8 cellular contexts compared by ENCODE assay signal in genomic region chr13:77326905-77327604, GRCh38. TPM values are rescaled to one million over a fixed set of nuclear protein-coding genes. Genes with fewer than 3 reads are reported as not detected.
DNase-seq lines count a peak whose midpoint lies in the region; ATAC-seq and TF ChIP-seq lines count a peak whose summit lies in the region.

A gene with protein sequence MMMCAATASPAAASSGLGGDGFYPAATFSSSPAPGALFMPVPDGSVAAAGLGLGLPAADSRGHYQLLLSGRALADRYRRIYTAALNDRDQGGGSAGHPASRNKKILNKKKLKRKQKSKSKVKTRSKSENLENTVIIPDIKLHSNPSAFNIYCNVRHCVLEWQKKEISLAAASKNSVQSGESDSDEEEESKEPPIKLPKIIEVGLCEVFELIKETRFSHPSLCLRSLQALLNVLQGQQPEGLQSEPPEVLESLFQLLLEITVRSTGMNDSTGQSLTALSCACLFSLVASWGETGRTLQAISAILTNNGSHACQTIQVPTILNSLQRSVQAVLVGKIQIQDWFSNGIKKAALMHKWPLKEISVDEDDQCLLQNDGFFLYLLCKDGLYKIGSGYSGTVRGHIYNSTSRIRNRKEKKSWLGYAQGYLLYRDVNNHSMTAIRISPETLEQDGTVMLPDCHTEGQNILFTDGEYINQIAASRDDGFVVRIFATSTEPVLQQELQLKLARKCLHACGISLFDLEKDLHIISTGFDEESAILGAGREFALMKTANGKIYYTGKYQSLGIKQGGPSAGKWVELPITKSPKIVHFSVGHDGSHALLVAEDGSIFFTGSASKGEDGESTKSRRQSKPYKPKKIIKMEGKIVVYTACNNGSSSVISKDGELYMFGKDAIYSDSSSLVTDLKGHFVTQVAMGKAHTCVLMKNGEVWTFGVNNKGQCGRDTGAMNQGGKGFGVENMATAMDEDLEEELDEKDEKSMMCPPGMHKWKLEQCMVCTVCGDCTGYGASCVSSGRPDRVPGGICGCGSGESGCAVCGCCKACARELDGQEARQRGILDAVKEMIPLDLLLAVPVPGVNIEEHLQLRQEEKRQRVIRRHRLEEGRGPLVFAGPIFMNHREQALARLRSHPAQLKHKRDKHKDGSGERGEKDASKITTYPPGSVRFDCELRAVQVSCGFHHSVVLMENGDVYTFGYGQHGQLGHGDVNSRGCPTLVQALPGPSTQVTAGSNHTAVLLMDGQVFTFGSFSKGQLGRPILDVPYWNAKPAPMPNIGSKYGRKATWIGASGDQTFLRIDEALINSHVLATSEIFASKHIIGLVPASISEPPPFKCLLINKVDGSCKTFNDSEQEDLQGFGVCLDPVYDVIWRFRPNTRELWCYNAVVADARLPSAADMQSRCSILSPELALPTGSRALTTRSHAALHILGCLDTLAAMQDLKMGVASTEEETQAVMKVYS (N-terminal part only) (minus strand): TSS chr13:77327094. CDS start chr13:77326775, 319 bp downstream.

- H3K4me1 ChIP-seq in liver (ENCODE audit: control insufficient read depth in 4 of 4, insufficient read depth in 4 of 4, low read length in 3 of 4) = peaks cover 2 to 42% (median 26%) of the 10 kb centered on the region in 4 donors

- TF ChIP-seq CTCF in CD14-positive monocyte (IDR thresholded peaks at IDR 0.05) = no peak
- TF ChIP-seq CTCF in dorsolateral prefrontal cortex (IDR thresholded peaks at IDR 0.05 in 54 of 56, conservative IDR thresholded peaks at IDR 0.05 in 2 of 56; ENCODE audit: low read depth in 1 of 56, partially characterized antibody in 56 of 56) = peak in 34 of 56 donors; percentile 0 to 61 (median 24)
- TF ChIP-seq CTCF in liver (IDR thresholded peaks at IDR 0.05; ENCODE audit: low read depth, low read length, missing input control) = no peak

- no peaks in the 10 kb centered on the region for H3K36me3 Mint-ChIP-seq in CD14-positive monocyte
- H3K36me3 Mint-ChIP-seq in activated CD4-positive, alpha-beta memory T cell treated with anti-CD3 and anti-CD28 coated beads for 36 hours = peaks cover 8% of the 10 kb centered on the region

- H3K9me3 Mint-ChIP-seq in CD14-positive monocyte = no peaks in the 10 kb centered on the region
- H3K9me3 Mint-ChIP-seq in activated CD4-positive, alpha-beta memory T cell treated with anti-CD3 and anti-CD28 coated beads for 36 hours = no peaks in the 10 kb centered on the region

- peak; percentile 96 for DNase-seq in CD14-positive monocyte (ENCODE audit: low spot score)
- peak; percentile 98 for DNase-seq in NCI-H82 treated with DMSO at 0.1 percent for 48 hours (lab: John Stamatoyannopoulos, UW; ENCODE audit: unreplicated experiment)
- DNase-seq in activated CD4-positive, alpha-beta memory T cell treated with anti-CD3 and anti-CD28 coated beads for 36 hours = peak; percentile 99
- DNase-seq in dorsolateral prefrontal cortex = peak; percentile 85 to 95 (median 92)
- DNase-seq in stimulated activated CD4-positive, alpha-beta T cell treated with anti-CD3 and anti-CD28 coated beads, Interleukin-4, amount 100 ng/mL, for 4 hours = peak; percentile 95 to 98

- ATAC-seq in GM19438 (IDR thresholded peaks at IDR 0.05; ENCODE audit: low read depth, unreplicated experiment) (peak; percentile 47), HG03575 (IDR thresholded peaks at IDR 0.05; ENCODE audit: extremely low read depth, insufficient number of reproducible peaks, low FRiP score, unreplicated experiment) (peak; percentile 33)

- TF ChIP-seq RAD21 in liver (IDR thresholded peaks at IDR 0.05) = peak; percentile 62 to 73

- no peaks in the 10 kb centered on the region for H3K27me3 ChIP-seq in dorsolateral prefrontal cortex
- no peaks in the 10 kb centered on the region for H3K27me3 ChIP-seq in liver (ENCODE audit: control insufficient read depth in 4 of 4, insufficient read depth in 4 of 4, low read length in 3 of 4)

- H3K4me3 Mint-ChIP-seq in CD14-positive monocyte = peak within 1 kb of the TSS; percentile 93 to 98
- H3K4me3 Mint-ChIP-seq in activated CD4-positive, alpha-beta memory T cell treated with anti-CD3 and anti-CD28 coated beads for 36 hours = peak within 1 kb of the TSS; percentile 97

- intact Hi-C loops in CD14-positive monocyte (cut with micrococcal nuclease) = loop anchor here (10.0 kb wide), 2 partner anchors 148 to 442 kb away; partner anchors contain the start of gene KCTD12 (in 1 of the 2)
- intact Hi-C loops in activated CD4-positive, alpha-beta memory T cell treated with anti-CD3 and anti-CD28 coated beads for 36 hours (cut with micrococcal nuclease) = loop anchor here (1.0 to 5.0 kb wide), 4 partner anchors 105 to 425 kb away; no protein-coding TSS in a partner anchor
- intact Hi-C loops in dorsolateral prefrontal cortex (cut with DNase I) = loop anchor here (5.0 to 10.0 kb wide), 4 partner anchors 52 to 370 kb away; partner anchors contain the start of genes FBXL3 (in 1 of the 2) and SLAIN1 (in 1 of the 2)

- no peaks in the 10 kb centered on the region for H3K9me3 ChIP-seq in liver (ENCODE audit: control insufficient read depth in 4 of 4, low read length in 3 of 4)

- H3K27ac Mint-ChIP-seq in CD14-positive monocyte = peak within 1 kb of the TSS; percentile 94 to 99 (median 96)
- peak within 1 kb of the TSS; percentile 96 for H3K27ac Mint-ChIP-seq in activated CD4-positive, alpha-beta memory T cell treated with anti-CD3 and anti-CD28 coated beads for 36 hours

- no peaks in the 10 kb centered on the region for H3K36me3 ChIP-seq in liver (ENCODE audit: control insufficient read depth in 4 of 4, insufficient read depth in 3 of 4, low read depth in 1 of 4, low read length in 3 of 4)

- H3K9ac ChIP-seq in liver (ENCODE audit: low read depth in 1 of 2, low read length in 2 of 2) = peak within 1 kb of the TSS; percentile 67 to 72

- 1% methylated on average over 35 of the region's 35 CpGs for WGBS in liver

- POLR2A ChIA-PET in activated CD4-positive, alpha-beta memory T cell treated with anti-CD3 and anti-CD28 coated beads for 36 hours (lab: Charles Lee) = interaction anchor here (0.6 to 3.4 kb wide), 12 partner anchors 9 to 371 kb away, joined by 3 to 34 read pairs (median 4); partner anchors contain the start of gene CLN5

- H3K4me3 ChIP-seq in dorsolateral prefrontal cortex (peak within 1 kb of the TSS; percentile 67 to 98 (median 93)), liver (ENCODE audit: low read depth in 1 of 3, low read length in 3 of 3) (peak within 1 kb of the TSS; percentile 60 to 86 (median 71))

- H3K27me3 Mint-ChIP-seq in CD14-positive monocyte (ENCODE audit: low read depth in 3 of 3) = no peaks in the 10 kb centered on the region
- H3K27me3 Mint-ChIP-seq in activated CD4-positive, alpha-beta memory T cell treated with anti-CD3 and anti-CD28 coated beads for 36 hours = no peaks in the 10 kb centered on the region

- H3K27ac ChIP-seq in dorsolateral prefrontal cortex (peak within 1 kb of the TSS; percentile 67 to 98 (median 94)), liver (ENCODE audit: low read depth in 1 of 2, low read length in 2 of 2) (peak within 1 kb of the TSS; percentile 86 to 88)

- CTCF ChIA-PET in activated CD4-positive, alpha-beta memory T cell treated with anti-CD3 and anti-CD28 coated beads for 36 hours (lab: Charles Lee) = interaction anchor here (0.7 to 4.5 kb wide), 5 partner anchors 16 to 151 kb away, joined by 3 to 65 read pairs (median 6); no protein-coding TSS in a partner anchor

- H3K4me1 Mint-ChIP-seq in CD14-positive monocyte = peaks cover 56% of the 10 kb centered on the region
- H3K4me1 Mint-ChIP-seq in activated CD4-positive, alpha-beta memory T cell treated with anti-CD3 and anti-CD28 coated beads for 36 hours (ENCODE audit: low read depth) = peaks cover 57% of the 10 kb centered on the region

TF ChIP-seq in liver, 16 proteins besides CTCF, POLR2A, EP300 and RAD21 (continues in another document):
- peak; percentile 64 to 73 for TF ChIP-seq RXRA (IDR thresholded peaks at IDR 0.05)
- peak; percentile 6 for TF ChIP-seq HNF4G (IDR thresholded peaks at IDR 0.05)
- TF ChIP-seq, protein P1, sequence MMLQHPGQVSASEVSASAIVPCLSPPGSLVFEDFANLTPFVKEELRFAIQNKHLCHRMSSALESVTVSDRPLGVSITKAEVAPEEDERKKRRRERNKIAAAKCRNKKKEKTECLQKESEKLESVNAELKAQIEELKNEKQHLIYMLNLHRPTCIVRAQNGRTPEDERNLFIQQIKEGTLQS (IDR thresholded peaks at IDR 0.05) = peak; percentile 20
- peak; percentile 27 for TF ChIP-seq FOXA2 (IDR thresholded peaks at IDR 0.05)
- TF ChIP-seq FOXA1 (IDR thresholded peaks at IDR 0.05) = peak; percentile 67
- TF ChIP-seq REST (IDR thresholded peaks at IDR 0.05) = peak; percentile 67
- peak in 1 of 2 donors; percentile 23 for TF ChIP-seq JUND (IDR thresholded peaks at IDR 0.05)
- no peak for TF ChIP-seq GABPA (IDR thresholded peaks at IDR 0.05 in 1 of 2, conservative IDR thresholded peaks at IDR 0.05 in 1 of 2)
- TF ChIP-seq EGR1 (IDR thresholded peaks at IDR 0.05; ENCODE audit: low read depth in 2 of 2) = peak; percentile 44 to 66
- TF ChIP-seq TAF1 (conservative IDR thresholded peaks at IDR 0.05) = peak; percentile 89
- peak; percentile 87 for TF ChIP-seq SP1 (IDR thresholded peaks at IDR 0.05)

RNA-seq across cellular contexts. Expression of the gene that starts here (rescaled TPM):
- polyA plus RNA-seq in CD14-positive monocyte = 10 to 100 TPM in 1 of 2 donors, 1 to 10 TPM in 1; 7.6 to 14.4 TPM
- total RNA-seq in activated CD4-positive, alpha-beta memory T cell treated with anti-CD3 and anti-CD28 coated beads for 36 hours = 10 to 100 TPM; 67.3 to 79.4 TPM
- 100 to 1,000 TPM; 129 to 446 (median 310) TPM for total RNA-seq in dorsolateral prefrontal cortex
- 10 to 100 TPM; 34.0 to 86.4 TPM for total RNA-seq in liver
- polyA plus RNA-seq in liver = 10 to 100 TPM; 12.1 to 26.0 TPM

Comparison
In these comparisons a context has a peak if more than half of its experiments do, and no peak if none do; other contexts are left out.
1. Peak in every context shown above with its lines: DNase-seq, ATAC-seq, H3K4me3 ChIP-seq and H3K27ac ChIP-seq.
2. CTCF ChIP-seq: peak in dorsolateral prefrontal cortex (34 of 56); none in CD14-positive monocyte (single experiment) and liver (single experiment).